ENCODE assay signal across 15 cellular contexts in genomic region chr9:36503172-36504153, GRCh38.
DNase-seq lines count a peak whose midpoint lies in the region; ATAC-seq, FAIRE-seq and TF ChIP-seq lines count a peak whose summit lies in the region.
"Had no signal": no experiment of that assay in that cellular context is flagged by ENCODE, and none has a peak within 500 bp of the region (broad histone marks: within the 10 kb centered on the region; RNA-seq: fewer than 3 reads in every experiment).

No MANE protein-coding gene starts in this region.

- H4K20me1 ChIP-seq in BLaER1 treated with 17β-estradiol and CSF1 and Interleukin-3, amounts not matched to agents 10 nM and 100 nM = no peaks in the 10 kb centered on the region

- H3K9me3 Mint-ChIP-seq in activated CD8-positive, alpha-beta T cell treated with anti-CD3 and anti-CD28 coated beads for 36 hours = no peaks in the 10 kb centered on the region
- H3K9me3 Mint-ChIP-seq: HFFc6 had no signal

- H3K36me3 Mint-ChIP-seq in activated CD8-positive, alpha-beta T cell treated with anti-CD3 and anti-CD28 coated beads for 36 hours (ENCODE audit: low read depth) = no peaks in the 10 kb centered on the region

- CTCF ChIA-PET in activated CD8-positive, alpha-beta T cell treated with anti-CD3 and anti-CD28 coated beads for 36 hours (lab: Charles Lee) = interaction anchor here (0.7 to 1.9 kb wide), 5 partner anchors 48 to 96 kb away, joined by 3 to 7 read pairs (median 5); no protein-coding TSS in a partner anchor

- H3K9me3 ChIP-seq in BLaER1 treated with 17β-estradiol and CSF1 and Interleukin-3, amounts not matched to agents 10 nM and 100 nM (replicated peaks in 1 of 11) = no peaks in the 10 kb centered on the region
- no peaks in the 10 kb centered on the region for H3K9me3 ChIP-seq in mucosa of descending colon
- H3K9me3 ChIP-seq: testis had no signal

- H3K9ac ChIP-seq in BLaER1 treated with 17β-estradiol and CSF1 and Interleukin-3, amounts not matched to agents 10 nM and 100 nM = no peak overlapping the region

- H3K4me3 Mint-ChIP-seq in activated CD8-positive, alpha-beta T cell treated with anti-CD3 and anti-CD28 coated beads for 36 hours = no peak overlapping the region
- H3K4me3 Mint-ChIP-seq: HFFc6 had no signal

- no peaks in the 10 kb centered on the region for H3K27me3 ChIP-seq in BLaER1 treated with 17β-estradiol and CSF1 and Interleukin-3, amounts not matched to agents 10 nM and 100 nM
- H3K27me3 ChIP-seq: testis had no signal

- peak overlapping the region in 8 of 11 experiments; percentile 1 to 56 (median 22); a peak in 11 of 22 replicates for H3K27ac ChIP-seq in BLaER1 treated with 17β-estradiol and CSF1 and Interleukin-3, amounts not matched to agents 10 nM and 100 nM
- H3K27ac ChIP-seq: C4-2B, testis had no signal

- H3K4me1 Mint-ChIP-seq in activated CD8-positive, alpha-beta T cell treated with anti-CD3 and anti-CD28 coated beads for 36 hours (ENCODE audit: low read depth) = peaks cover 15% of the 10 kb centered on the region

- no peak for DNase-seq in GM18507 (ENCODE audit: extremely low spot score, insufficient read length, low read depth)
- no peak for DNase-seq in activated CD8-positive, alpha-beta T cell treated with anti-CD3 and anti-CD28 coated beads for 36 hours
- DNase-seq in mucosa of descending colon = no peak
- no peak for DNase-seq in NCI-H526 (lab: John Stamatoyannopoulos, UW)
- DNase-seq in Right ventricle myocardium inferior (ENCODE audit: missing footprints) = no peak
- no peak for DNase-seq in NCI-H1694 treated with DMSO at 0.1 percent for 48 hours (lab: John Stamatoyannopoulos, UW)
- DNase-seq in iPS-NIHi11 (ENCODE audit: low spot score) = no peak
- DNase-seq: HFFc6, NCI-H1694, Right ventricle myocardium superior, testis had no signal

- peak; percentile 36 for FAIRE-seq in GM18507 (lab: Jason Lieb, UNC)
- FAIRE-seq: endothelial cell of umbilical vein, islet of Langerhans had no signal

- TF ChIP-seq CTCF in activated CD8-positive, alpha-beta T cell treated with anti-CD3 and anti-CD28 coated beads for 36 hours (IDR thresholded peaks at IDR 0.05) = no peak
- no peak for TF ChIP-seq CTCF in mucosa of descending colon (IDR thresholded peaks at IDR 0.05)

- peak overlapping the region; percentile 73 for H3K27ac Mint-ChIP-seq in activated CD8-positive, alpha-beta T cell treated with anti-CD3 and anti-CD28 coated beads for 36 hours
- H3K27ac Mint-ChIP-seq: HFFc6 had no signal

- intact Hi-C loops in activated CD8-positive, alpha-beta T cell treated with anti-CD3 and anti-CD28 coated beads for 36 hours (cut with micrococcal nuclease) = no loop called here
- intact Hi-C loops in mucosa of descending colon (cut with DNase I, micrococcal nuclease) (no loop called here), Right ventricle myocardium inferior (cut with DNase I) (no loop called here)

- POLR2A ChIA-PET in activated CD8-positive, alpha-beta T cell treated with anti-CD3 and anti-CD28 coated beads for 36 hours (lab: Charles Lee) = interaction anchor here (0.8 to 1.7 kb wide), 5 partner anchors 10 to 36 kb away, joined by 3 to 6 read pairs (median 3); no protein-coding TSS in a partner anchor

- ATAC-seq in activated CD8-positive, alpha-beta T cell treated with anti-CD3 and anti-CD28 coated beads for 36 hours = no peak
- ATAC-seq in mucosa of descending colon = peak; percentile 52
- ATAC-seq in Right ventricle myocardium inferior = no peak

- no peak overlapping the region for H3K4me3 ChIP-seq in BLaER1 treated with 17β-estradiol and CSF1 and Interleukin-3, amounts not matched to agents 10 nM and 100 nM
- H3K4me3 ChIP-seq in mucosa of descending colon = no peak overlapping the region
- H3K4me3 ChIP-seq: testis had no signal

- no peaks in the 10 kb centered on the region for H3K27me3 Mint-ChIP-seq in activated CD8-positive, alpha-beta T cell treated with anti-CD3 and anti-CD28 coated beads for 36 hours

- H3K36me3 ChIP-seq in BLaER1 treated with 17β-estradiol and CSF1 and Interleukin-3, amounts not matched to agents 10 nM and 100 nM = no peaks in the 10 kb centered on the region
- H3K36me3 ChIP-seq in mucosa of descending colon (ENCODE audit: low read depth) = no peaks in the 10 kb centered on the region

- H3K4me1 ChIP-seq in BLaER1 treated with 17β-estradiol and CSF1 and Interleukin-3, amounts not matched to agents 10 nM and 100 nM = peaks cover 30 to 71% (median 56%) of the 10 kb centered on the region in 10 experiments
- no peaks in the 10 kb centered on the region for H3K4me1 ChIP-seq in mucosa of descending colon (ENCODE audit: low read depth)
- H3K4me1 ChIP-seq: testis had no signal

- peak overlapping the region; percentile 4 to 64 (median 55); a peak in 20 of 22 replicates for H3K4me2 ChIP-seq in BLaER1 treated with 17β-estradiol and CSF1 and Interleukin-3, amounts not matched to agents 10 nM and 100 nM
